Comparison of ENCODE assay signal across 27 cellular contexts in the genomic region with DNA sequence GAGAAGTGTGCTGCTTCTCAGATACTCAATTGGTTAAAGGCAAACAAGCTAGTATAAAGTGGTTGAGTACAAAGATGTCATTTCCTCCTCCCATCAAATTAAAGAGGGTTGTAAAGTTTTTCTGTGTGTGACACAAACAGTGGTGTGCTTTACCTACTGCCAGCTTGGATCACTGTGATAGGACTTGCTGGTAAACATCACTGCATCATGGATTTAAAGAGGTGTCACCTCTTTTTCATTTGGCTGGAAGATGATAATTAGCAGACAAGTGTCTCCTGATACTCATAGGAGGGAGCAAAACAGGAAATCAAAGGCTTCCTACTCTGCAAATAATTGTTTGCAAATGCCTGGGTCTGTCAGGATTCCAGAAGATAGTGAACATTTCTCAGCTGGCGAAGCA.
"Had no signal": no experiment of that assay in that cellular context is flagged by ENCODE, and none has a peak within 500 bp of the region (broad histone marks: within the 10 kb centered on the region; RNA-seq: fewer than 3 reads in every experiment).

No MANE protein-coding gene starts in this region.

- H3K9me3 ChIP-seq: esophagus muscularis mucosa, gastroesophageal sphincter, heart left ventricle, left ventricle myocardium inferior, prostate gland, right atrium auricular region, suprapubic skin had no signal

- FAIRE-seq: kidney had no signal

- H3K9ac ChIP-seq: neural progenitor cell had no signal

- H3K4me2 ChIP-seq: neural progenitor cell had no signal

- H3K4me1 ChIP-seq: gastroesophageal sphincter, neural progenitor cell, prostate gland, suprapubic skin had no signal

- H3K4me1 Mint-ChIP-seq: central memory CD8-positive, alpha-beta T cell; memory B cell; stimulated activated naive CD8-positive, alpha-beta T cell treated with anti-CD3 and anti-CD28 coated beads, Interleukin-15, amount 100 ng/mL, for 72 hours had no signal

- H2AFZ ChIP-seq: neural progenitor cell had no signal

- H3K27me3 Mint-ChIP-seq: activated CD4-positive, alpha-beta T cell treated with anti-CD3 and anti-CD28 coated beads, Interleukin-2, amount 10 ng/mL, durations not matched to agents 24 days and 14 days; activated CD8-positive, alpha-beta T cell treated with anti-CD3 and anti-CD28 coated beads for 36 hours; activated T-cell treated with anti-CD3 and anti-CD28 coated beads, Interleukin-2, amount 50 U/mL, for 24 hours; memory B cell; stimulated activated naive CD8-positive, alpha-beta T cell treated with anti-CD3 and anti-CD28 coated beads, Interleukin-15, amount 100 ng/mL, for 72 hours; type B pancreatic cell had no signal

- H3K9me3 Mint-ChIP-seq: activated CD4-positive, alpha-beta T cell treated with anti-CD3 and anti-CD28 coated beads, Interleukin-2, amount 10 ng/mL, durations not matched to agents 24 days and 14 days; activated CD8-positive, alpha-beta T cell treated with anti-CD3 and anti-CD28 coated beads for 36 hours; activated naive CD4-positive, alpha-beta T cell treated with anti-CD3 and anti-CD28 coated beads for 36 hours; activated T-cell treated with anti-CD3 and anti-CD28 coated beads, Interleukin-2, amount 50 U/mL, for 24 hours; activated T-helper 2 cell treated with anti-CD3 and anti-CD28 coated beads, Interferon-gamma antibody, Interleukin-2, Interleukin-4, amounts not matched to agents 10 μg/mL and 5 μg/mL and 100 μg/mL, durations not matched to agents 14 hours and 24 hours and 36 hours; central memory CD8-positive, alpha-beta T cell; memory B cell; naive thymus-derived CD4-positive, alpha-beta T cell; neural progenitor cell; stimulated activated naive CD8-positive, alpha-beta T cell treated with anti-CD3 and anti-CD28 coated beads, Interleukin-15, amount 100 ng/mL, for 72 hours; type B pancreatic cell had no signal

- ATAC-seq: activated CD8-positive, alpha-beta T cell treated with anti-CD3 and anti-CD28 coated beads for 36 hours; gastroesophageal sphincter; heart left ventricle; naive thymus-derived CD4-positive, alpha-beta T cell; stimulated activated naive CD8-positive, alpha-beta T cell treated with anti-CD3 and anti-CD28 coated beads, Interleukin-15, amount 100 ng/mL, for 72 hours had no signal

- H3K4me3 ChIP-seq: coronary artery, esophagus muscularis mucosa, gastroesophageal sphincter, heart left ventricle, left ventricle myocardium inferior, neural progenitor cell, prostate gland, right atrium auricular region, skin epidermis, suprapubic skin had no signal

- H3K36me3 Mint-ChIP-seq: memory B cell; naive thymus-derived CD4-positive, alpha-beta T cell; neural progenitor cell; type B pancreatic cell had no signal

- H3K27ac ChIP-seq: brain microvascular endothelial cell, coronary artery, esophagus muscularis mucosa, gastroesophageal sphincter, left ventricle myocardium inferior, neural progenitor cell, prostate gland, skin epidermis, suprapubic skin had no signal

- DNase-seq: activated CD4-positive, alpha-beta T cell treated with anti-CD3 and anti-CD28 coated beads, Interleukin-2, amount 10 ng/mL, durations not matched to agents 24 days and 14 days; activated CD4-positive, CD25-positive, alpha-beta regulatory T cell; activated CD8-positive, alpha-beta T cell treated with anti-CD3 and anti-CD28 coated beads for 36 hours; activated naive CD4-positive, alpha-beta T cell treated with anti-CD3 and anti-CD28 coated beads for 36 hours; activated T-cell treated with anti-CD3 and anti-CD28 coated beads, Interleukin-2, amount 50 U/mL, for 24 hours; anterior cingulate cortex; brain microvascular endothelial cell; heart left ventricle; kidney; left ventricle myocardium inferior; naive thymus-derived CD4-positive, alpha-beta T cell; stimulated activated CD4-positive, alpha-beta T cell treated with anti-CD3 and anti-CD28 coated beads, Interleukin-15, amount 100 ng/mL, for 24 hours; stimulated activated CD4-positive, alpha-beta T cell treated with anti-CD3 and anti-CD28 coated beads, Interleukin-2, amount 100 ng/mL, for 48 hours; stimulated activated naive CD8-positive, alpha-beta T cell treated with anti-CD3 and anti-CD28 coated beads, Interleukin-15, amount 100 ng/mL, for 72 hours; T1000 had no signal

- H3K4me3 Mint-ChIP-seq: activated CD4-positive, alpha-beta T cell treated with anti-CD3 and anti-CD28 coated beads, Interleukin-2, amount 10 ng/mL, durations not matched to agents 24 days and 14 days; activated CD8-positive, alpha-beta T cell treated with anti-CD3 and anti-CD28 coated beads for 36 hours; activated naive CD4-positive, alpha-beta T cell treated with anti-CD3 and anti-CD28 coated beads for 36 hours; activated T-cell treated with anti-CD3 and anti-CD28 coated beads, Interleukin-2, amount 50 U/mL, for 24 hours; central memory CD8-positive, alpha-beta T cell; memory B cell; naive thymus-derived CD4-positive, alpha-beta T cell; neural progenitor cell; stimulated activated naive CD8-positive, alpha-beta T cell treated with anti-CD3 and anti-CD28 coated beads, Interleukin-15, amount 100 ng/mL, for 72 hours; type B pancreatic cell had no signal

- H3K27me3 ChIP-seq: brain microvascular endothelial cell, esophagus muscularis mucosa, gastroesophageal sphincter, heart left ventricle, neural progenitor cell, right atrium auricular region, suprapubic skin had no signal

- H3K27ac Mint-ChIP-seq: activated CD4-positive, alpha-beta T cell treated with anti-CD3 and anti-CD28 coated beads, Interleukin-2, amount 10 ng/mL, durations not matched to agents 24 days and 14 days; activated CD8-positive, alpha-beta T cell treated with anti-CD3 and anti-CD28 coated beads for 36 hours; activated naive CD4-positive, alpha-beta T cell treated with anti-CD3 and anti-CD28 coated beads for 36 hours; activated T-cell treated with anti-CD3 and anti-CD28 coated beads, Interleukin-2, amount 50 U/mL, for 24 hours; activated T-helper 2 cell treated with anti-CD3 and anti-CD28 coated beads, Interferon-gamma antibody, Interleukin-2, Interleukin-4, amounts not matched to agents 10 μg/mL and 5 μg/mL and 100 μg/mL, durations not matched to agents 14 hours and 24 hours and 36 hours; memory B cell; neural progenitor cell; stimulated activated naive CD8-positive, alpha-beta T cell treated with anti-CD3 and anti-CD28 coated beads, Interleukin-15, amount 100 ng/mL, for 72 hours; type B pancreatic cell had no signal

- H3K36me3 ChIP-seq: brain microvascular endothelial cell, esophagus muscularis mucosa, gastroesophageal sphincter, heart left ventricle, left ventricle myocardium inferior, neural progenitor cell, prostate gland, right atrium auricular region, suprapubic skin had no signal
